ENCODE assay signal across 9 cellular contexts in the genomic region with DNA sequence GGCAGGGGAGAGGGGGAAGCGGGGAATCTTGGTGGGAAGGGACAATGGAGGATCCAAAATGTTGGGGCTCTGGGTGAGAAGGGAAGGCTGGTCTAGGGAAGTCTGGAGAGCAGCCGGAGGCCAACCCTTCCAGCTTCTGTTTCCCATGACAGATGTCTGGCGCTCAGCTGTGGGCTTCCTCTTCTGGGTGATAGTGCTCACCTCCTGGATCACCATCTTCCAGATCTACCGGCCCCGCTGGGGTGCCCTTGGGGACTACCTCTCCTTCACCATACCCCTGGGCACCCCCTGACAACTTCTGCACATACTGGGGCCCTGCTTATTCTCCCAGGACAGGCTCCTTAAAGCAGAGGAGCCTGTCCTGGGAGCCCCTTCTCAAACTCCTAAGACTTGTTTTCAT. TPM values are rescaled to one million over a fixed set of nuclear protein-coding genes. Genes with fewer than 3 reads are reported as not detected.
A peak's percentile ranks its signal among the peaks of the same experiment; 100 is the strongest.
DNase-seq lines count a peak whose midpoint lies in the region; ATAC-seq, FAIRE-seq and TF ChIP-seq lines count a peak whose summit lies in the region.
"Had no signal": no experiment of that assay in that cellular context is flagged by ENCODE, and none has a peak within 500 bp of the region (broad histone marks: within the 10 kb centered on the region; RNA-seq: fewer than 3 reads in every experiment).

No MANE protein-coding gene starts in this region.

- no peak for TF ChIP-seq POLR2A in stomach (IDR thresholded peaks at IDR 0.05)

- WGBS in hepatocyte (ENCODE audit: low lambda C conversion rate, missing lambda C conversion rate): 93% methylated on average over 5 of the region's 5 CpGs
- WGBS in stomach, 5 donors: 81 to 95% (median 88%) methylated on average over 4 to 5 of the region's 5 CpGs

- H3K27me3 Mint-ChIP-seq in activated T-cell treated with anti-CD3 and anti-CD28 coated beads, Interleukin-2, amount 50 U/mL, for 72 hours (ENCODE audit: low read depth): no peaks in the 10 kb centered on the region
- no peaks in the 10 kb centered on the region for H3K27me3 Mint-ChIP-seq in activated CD4-positive, alpha-beta memory T cell treated with anti-CD3 and anti-CD28 coated beads for 36 hours

- H3K36me3 Mint-ChIP-seq in activated T-cell treated with anti-CD3 and anti-CD28 coated beads, Interleukin-2, amount 50 U/mL, for 72 hours (ENCODE audit: insufficient read depth in 2 of 2): peaks cover 5 to 12% of the 10 kb centered on the region in 2 donors
- peaks cover 16% of the 10 kb centered on the region for H3K36me3 Mint-ChIP-seq in activated CD4-positive, alpha-beta memory T cell treated with anti-CD3 and anti-CD28 coated beads for 36 hours

- no peak for FAIRE-seq in D721Med (lab: Jason Lieb, UNC)

- peak overlapping the region; percentile 87 for H3K27ac Mint-ChIP-seq in activated T-cell treated with anti-CD3 and anti-CD28 coated beads, Interleukin-2, amount 50 U/mL, for 72 hours
- peak overlapping the region; percentile 98 for H3K27ac Mint-ChIP-seq in activated CD4-positive, alpha-beta memory T cell treated with anti-CD3 and anti-CD28 coated beads for 36 hours

- peaks cover 36% of the 10 kb centered on the region for H3K79me2 ChIP-seq in hepatocyte

- H3K27me3 ChIP-seq in hepatocyte: no peaks in the 10 kb centered on the region
- no peaks in the 10 kb centered on the region for H3K27me3 ChIP-seq in stomach

- peak overlapping the region; percentile 91 to 95 for H3K4me3 Mint-ChIP-seq in activated T-cell treated with anti-CD3 and anti-CD28 coated beads, Interleukin-2, amount 50 U/mL, for 72 hours
- peak overlapping the region; percentile 93 for H3K4me3 Mint-ChIP-seq in activated CD4-positive, alpha-beta memory T cell treated with anti-CD3 and anti-CD28 coated beads for 36 hours

- H3K9me3 Mint-ChIP-seq in activated T-cell treated with anti-CD3 and anti-CD28 coated beads, Interleukin-2, amount 50 U/mL, for 72 hours: no peaks in the 10 kb centered on the region
- no peaks in the 10 kb centered on the region for H3K9me3 Mint-ChIP-seq in activated CD4-positive, alpha-beta memory T cell treated with anti-CD3 and anti-CD28 coated beads for 36 hours

- H3K27ac ChIP-seq in hepatocyte: peak overlapping the region; percentile 73
- H3K27ac ChIP-seq in stomach: peak overlapping the region in 4 of 5 donors; percentile 99 to 100 (median 100)

- no peak for TF ChIP-seq EP300 in stomach (IDR thresholded peaks at IDR 0.05)

- ATAC-seq in activated T-cell treated with anti-CD3 and anti-CD28 coated beads, Interleukin-2, amount 50 U/mL, for 72 hours (replicated peaks in 1 of 2): no peak
- no peak for ATAC-seq in HG02870 (IDR thresholded peaks at IDR 0.05; ENCODE audit: unreplicated experiment)

- DNase-seq in activated T-cell treated with anti-CD3 and anti-CD28 coated beads, Interleukin-2, amount 50 U/mL, for 72 hours: no peak
- no peak for DNase-seq in activated T-cell treated with anti-CD3 and anti-CD28 coated beads, Interleukin-2, amount 50 U/mL, for 1 hour
- no peak for DNase-seq in activated CD4-positive, alpha-beta memory T cell treated with anti-CD3 and anti-CD28 coated beads for 36 hours
- no peak for DNase-seq in hepatocyte (ENCODE audit: low spot score)
- DNase-seq in stomach: no peak
- DNase-seq in HT-29 (ENCODE audit: low spot score): no peak
- DNase-seq in D721Med (ENCODE audit: insufficient read length, low spot score): no peak
- DNase-seq: WERI-Rb-1 had no signal

- intact Hi-C loops in activated CD4-positive, alpha-beta memory T cell treated with anti-CD3 and anti-CD28 coated beads for 36 hours (cut with micrococcal nuclease): loop anchor here (5.0 to 10.0 kb wide), 4 partner anchors 102 to 468 kb away; partner anchors contain the start of genes COX6B1, ETV2, OVOL3 and POLR2I
- intact Hi-C loops in stomach (cut with DNase I; ENCODE audit: low total_unique reads): no loop called here

- POLR2A ChIA-PET in activated CD4-positive, alpha-beta memory T cell treated with anti-CD3 and anti-CD28 coated beads for 36 hours (lab: Charles Lee): interaction anchor here (3.5 kb wide), 1 partner anchor 28 kb away, joined by 13 read pairs; the partner anchor contains the start of gene KMT2B

- H2AFZ ChIP-seq in hepatocyte: no peak overlapping the region

- no peaks in the 10 kb centered on the region for H3K9me2 ChIP-seq in hepatocyte (replicated peaks; ENCODE audit: insufficient read depth)

- H3K4me1 ChIP-seq in hepatocyte (ENCODE audit: insufficient read depth): peaks cover 11% of the 10 kb centered on the region
- peaks cover 32 to 77% (median 49%) of the 10 kb centered on the region in 4 donors for H3K4me1 ChIP-seq in stomach

- H4K20me1 ChIP-seq in hepatocyte (ENCODE audit: insufficient read depth, poor library complexity, severe bottlenecking): no peaks in the 10 kb centered on the region

- H3K36me3 ChIP-seq in hepatocyte (replicated peaks; ENCODE audit: insufficient read depth, low read depth): no peaks in the 10 kb centered on the region
- peaks cover 0 to 16% (median 10%) of the 10 kb centered on the region in 4 donors for H3K36me3 ChIP-seq in stomach

- peak overlapping the region; percentile 93 for H3K4me2 ChIP-seq in hepatocyte

- H3K9me3 ChIP-seq in hepatocyte (ENCODE audit: low read depth) (no peaks in the 10 kb centered on the region), stomach (no peaks in the 10 kb centered on the region)

- H3K4me3 ChIP-seq in hepatocyte: peak overlapping the region; percentile 48
- peak overlapping the region in 2 of 4 donors; percentile 82 to 84 for H3K4me3 ChIP-seq in stomach

- no peak for TF ChIP-seq CTCF in hepatocyte (IDR thresholded peaks at IDR 0.05; ENCODE audit: poor library complexity)
- TF ChIP-seq CTCF in stomach (IDR thresholded peaks at IDR 0.05): no peak
- TF ChIP-seq CTCF in D721Med (IDR thresholded peaks at IDR 0.05; ENCODE audit: insufficient read depth, missing control alignments): no peak

- CTCF ChIA-PET in activated CD4-positive, alpha-beta memory T cell treated with anti-CD3 and anti-CD28 coated beads for 36 hours (lab: Charles Lee): no interaction called here

- H3K4me1 Mint-ChIP-seq in activated T-cell treated with anti-CD3 and anti-CD28 coated beads, Interleukin-2, amount 50 U/mL, for 72 hours (ENCODE audit: low read depth): peaks cover 68% of the 10 kb centered on the region
- peaks cover 51% of the 10 kb centered on the region for H3K4me1 Mint-ChIP-seq in activated CD4-positive, alpha-beta memory T cell treated with anti-CD3 and anti-CD28 coated beads for 36 hours (ENCODE audit: low read depth)

RNA-seq across cellular contexts. Expression of gene PSENEN, which starts 1.1 kb away (rescaled TPM):
- 10 to 100 TPM; 50.7 to 53.7 TPM for total RNA-seq in activated T-cell treated with anti-CD3 and anti-CD28 coated beads, Interleukin-2, amount 50 U/mL, for 72 hours
- 10 to 100 TPM; 46.7 to 47.9 TPM for total RNA-seq in activated CD4-positive, alpha-beta memory T cell treated with anti-CD3 and anti-CD28 coated beads for 36 hours
- total RNA-seq in hepatocyte: 24.8 and 39.1 TPM in 2 replicates
- 106 and 127 TPM in 2 replicates for polyA plus RNA-seq in hepatocyte
- 10 to 100 TPM in 3 of 5 donors, 1 to 10 TPM in 1, not detected in 1; 9.3 to 58.0 (median 32.2) TPM for total RNA-seq in stomach
- polyA plus RNA-seq in stomach: 100 to 1,000 TPM in 1 of 3 donors, 10 to 100 TPM in 2; 49.2 to 101 (median 51.0) TPM
- 76.2 and 77.0 TPM in 2 replicates for total RNA-seq in HT-29 (2014; rRNA removed; shearing (Covaris generic))

RNA-seq across cellular contexts. Expression of gene U2AF1L4, which starts 1.3 kb away (rescaled TPM):
- total RNA-seq in activated T-cell treated with anti-CD3 and anti-CD28 coated beads, Interleukin-2, amount 50 U/mL, for 72 hours: 10 to 100 TPM; 71.0 to 83.6 TPM
- 10 to 100 TPM; 34.6 to 37.8 TPM for total RNA-seq in activated CD4-positive, alpha-beta memory T cell treated with anti-CD3 and anti-CD28 coated beads for 36 hours
- total RNA-seq in hepatocyte: 11.4 and 27.4 TPM in 2 replicates
- 60.7 and 76.0 TPM in 2 replicates for polyA plus RNA-seq in hepatocyte
- 10 to 100 TPM; 11.4 to 98.0 (median 57.1) TPM for total RNA-seq in stomach
- polyA plus RNA-seq in stomach: 10 to 100 TPM; 27.6 to 53.0 (median 44.8) TPM
- total RNA-seq in HT-29 (2014; rRNA removed; shearing (Covaris generic)): 20.0 and 20.9 TPM in 2 replicates

RNA-seq across cellular contexts. Expression of gene LIN37, which starts 1.8 kb away (rescaled TPM):
- 10 to 100 TPM; 11.4 to 14.3 TPM for total RNA-seq in activated T-cell treated with anti-CD3 and anti-CD28 coated beads, Interleukin-2, amount 50 U/mL, for 72 hours
- 1 to 10 TPM; 7.5 TPM for total RNA-seq in activated CD4-positive, alpha-beta memory T cell treated with anti-CD3 and anti-CD28 coated beads for 36 hours
- 7.9 and 12.0 TPM in 2 replicates for total RNA-seq in hepatocyte
- polyA plus RNA-seq in hepatocyte: 13.6 and 17.6 TPM in 2 replicates
- total RNA-seq in stomach: 10 to 100 TPM in 3 of 5 donors, 1 to 10 TPM in 2; 2.3 to 26.5 (median 17.9) TPM
- 10 to 100 TPM; 21.5 to 44.9 (median 29.2) TPM for polyA plus RNA-seq in stomach
- 13.8 and 15.5 TPM in 2 replicates for total RNA-seq in HT-29 (2014; rRNA removed; shearing (Covaris generic))

RNA-seq across cellular contexts. Expression of gene IGFLR1, which starts 4.3 kb away (rescaled TPM):
- total RNA-seq in activated T-cell treated with anti-CD3 and anti-CD28 coated beads, Interleukin-2, amount 50 U/mL, for 72 hours: 100 to 1,000 TPM; 253 to 274 TPM
- total RNA-seq in activated CD4-positive, alpha-beta memory T cell treated with anti-CD3 and anti-CD28 coated beads for 36 hours: 10 to 100 TPM; 90.1 to 92.8 TPM
- total RNA-seq in hepatocyte (3.6 and 5.6 TPM in 2 replicates), stomach (10 to 100 TPM in 2 of 5 donors, 1 to 10 TPM in 3; 3.6 to 36.8 (median 9.0) TPM)
- polyA plus RNA-seq in hepatocyte (4.5 and 4.6 TPM in 2 replicates), stomach (10 to 100 TPM in 1 of 3 donors, 1 to 10 TPM in 2; 6.4 to 15.6 (median 9.8) TPM)
- total RNA-seq in HT-29 (2014; rRNA removed; shearing (Covaris generic)): 10.0 and 13.4 TPM in 2 replicates

RNA-seq across cellular contexts. Expression of gene HSPB6, which starts 10.3 kb away (rescaled TPM):
- 1 to 10 TPM; 1.4 to 2.4 TPM for total RNA-seq in activated T-cell treated with anti-CD3 and anti-CD28 coated beads, Interleukin-2, amount 50 U/mL, for 72 hours
- total RNA-seq in activated CD4-positive, alpha-beta memory T cell treated with anti-CD3 and anti-CD28 coated beads for 36 hours: under 1 TPM; 0.36 to 0.53 TPM
- total RNA-seq in hepatocyte (7.1 and 14.2 TPM in 2 replicates), stomach (100 to 1,000 TPM in 3 of 5 donors, 10 to 100 TPM in 2; 25.0 to 492 (median 209) TPM)
- polyA plus RNA-seq in hepatocyte (235 and 240 TPM in 2 replicates), stomach (10 to 100 TPM; 45.0 to 84.9 (median 71.5) TPM)
- not detected in 2 replicates for total RNA-seq in HT-29 (2014; rRNA removed; shearing (Covaris generic))
